8 cellular contexts compared by ENCODE assay signal in the genomic region with DNA sequence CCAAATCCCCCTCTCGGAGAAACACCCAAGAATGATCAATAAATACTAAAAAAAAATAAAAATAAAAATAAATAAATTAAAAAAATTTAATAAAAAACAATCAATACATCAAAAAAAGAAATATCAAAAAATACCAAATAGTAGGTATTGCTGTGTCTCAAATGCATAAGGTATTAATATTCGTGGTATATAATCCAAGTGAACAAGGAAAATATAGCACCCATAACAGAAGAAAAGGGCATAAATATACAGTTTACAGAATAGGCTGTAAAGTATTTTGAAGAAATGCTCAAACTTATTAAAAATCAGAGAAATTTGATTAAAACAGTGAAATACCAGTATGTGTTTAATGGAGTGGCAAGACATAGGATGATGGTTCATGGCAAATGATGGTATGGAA.
"Had no signal": no experiment of that assay in that cellular context is flagged by ENCODE, and none has a peak within 500 bp of the region (broad histone marks: within the 10 kb centered on the region; RNA-seq: fewer than 3 reads in every experiment).

No MANE protein-coding gene starts in this region.

- H3K4me1 Mint-ChIP-seq: GM23338 had no signal

- H3K4me3 Mint-ChIP-seq: GM23338, H9, HFFc6, IgD-negative memory B cell had no signal

- ATAC-seq: GM23338, HepG2 had no signal

- H3K9me3 Mint-ChIP-seq: HFFc6 had no signal

- H3K27ac Mint-ChIP-seq: GM23338, H9, HFFc6, IgD-negative memory B cell had no signal

- FAIRE-seq: H1, HepG2 had no signal

- DNase-seq: H9, HCEC 1CT, HFFc6, KBM-7 had no signal
